10 cellular contexts compared by ENCODE assay signal in the genomic region with DNA sequence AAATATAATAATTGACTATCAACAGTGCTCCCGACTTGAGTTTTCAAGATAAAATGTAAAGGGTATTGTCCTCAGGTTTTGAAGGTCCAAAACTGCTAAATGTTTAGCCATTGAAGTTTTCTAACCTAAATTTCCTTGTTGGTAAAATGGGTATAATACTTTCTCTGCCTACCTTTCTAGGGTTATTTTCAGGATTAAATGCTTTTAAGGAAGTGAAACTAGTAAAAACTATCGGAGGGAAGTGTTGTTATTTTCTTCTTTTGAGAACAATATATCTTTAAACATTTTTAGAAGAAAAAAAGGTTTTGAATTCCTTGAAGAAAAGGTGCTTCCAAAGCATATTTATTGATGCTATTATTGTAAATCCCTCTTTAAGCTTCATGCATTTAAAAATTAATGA.
A peak's percentile ranks its signal among the peaks of the same experiment; 100 is the strongest.
DNase-seq lines count a peak whose midpoint lies in the region; ATAC-seq and TF ChIP-seq lines count a peak whose summit lies in the region.
"Had no signal": no experiment of that assay in that cellular context is flagged by ENCODE, and none has a peak within 500 bp of the region (broad histone marks: within the 10 kb centered on the region; RNA-seq: fewer than 3 reads in every experiment).

No MANE protein-coding gene starts in this region.

- H3K27me3 Mint-ChIP-seq in activated B cell treated with CpG ODN at 0.5 μM for 24 hours (no peaks in the 10 kb centered on the region), memory B cell (no peaks in the 10 kb centered on the region)
- H3K27me3 Mint-ChIP-seq in activated T-helper 2 cell treated with anti-CD3 and anti-CD28 coated beads, Interferon-gamma antibody, Interleukin-2, Interleukin-4, amounts not matched to agents 10 μg/mL and 5 μg/mL and 100 μg/mL, durations not matched to agents 14 hours and 24 hours and 36 hours (ENCODE audit: low read depth): no peaks in the 10 kb centered on the region

- intact Hi-C loops in activated B cell treated with CpG ODN at 0.5 μM for 24 hours (cut with micrococcal nuclease): loop anchor here (1.0 to 10.0 kb wide), 9 partner anchors 16 to 1678 kb away; partner anchors contain the start of genes CEP97, CMSS1, PCNP and RPL24
- intact Hi-C loops in activated T-helper 2 cell treated with anti-CD3 and anti-CD28 coated beads, Interferon-gamma antibody, Interleukin-2, Interleukin-4, amounts not matched to agents 10 μg/mL and 5 μg/mL and 100 μg/mL, durations not matched to agents 14 hours and 24 hours and 36 hours (cut with micrococcal nuclease): no loop called here

- no peak overlapping the region for H2BK120ac ChIP-seq in mesendoderm (ENCODE audit: low read depth, low read length)

- no peak overlapping the region for H3K9ac ChIP-seq in Karpas-422 (ENCODE audit: low read length)
- no peak overlapping the region for H3K9ac ChIP-seq in mesendoderm (ENCODE audit: low read length)

- peaks cover 2% of the 10 kb centered on the region for H3K9me3 Mint-ChIP-seq in activated B cell treated with CpG ODN at 0.5 μM for 24 hours
- no peaks in the 10 kb centered on the region for H3K9me3 Mint-ChIP-seq in memory B cell
- no peaks in the 10 kb centered on the region for H3K9me3 Mint-ChIP-seq in activated T-helper 2 cell treated with anti-CD3 and anti-CD28 coated beads, Interferon-gamma antibody, Interleukin-2, Interleukin-4, amounts not matched to agents 10 μg/mL and 5 μg/mL and 100 μg/mL, durations not matched to agents 14 hours and 24 hours and 36 hours

- ATAC-seq in activated B cell treated with CpG ODN at 0.5 μM for 24 hours (ENCODE audit: low read depth): no peak
- no peak for ATAC-seq in memory B cell (ENCODE audit: low read depth)
- no peak for ATAC-seq in thoracic aorta (ENCODE audit: insufficient number of reproducible peaks, low FRiP score, low read depth)

- H3K56ac ChIP-seq in mesendoderm (ENCODE audit: low read length): no peak overlapping the region

- no peak overlapping the region for H2BK15ac ChIP-seq in mesendoderm (replicated peaks; ENCODE audit: low read depth)

- no peak overlapping the region for H3K18ac ChIP-seq in mesendoderm (ENCODE audit: low read length)

- H3K4me1 Mint-ChIP-seq in activated B cell treated with CpG ODN at 0.5 μM for 24 hours (peaks cover 73% of the 10 kb centered on the region), memory B cell (peaks cover 48% of the 10 kb centered on the region)
- H3K4me1 Mint-ChIP-seq in activated T-helper 2 cell treated with anti-CD3 and anti-CD28 coated beads, Interferon-gamma antibody, Interleukin-2, Interleukin-4, amounts not matched to agents 10 μg/mL and 5 μg/mL and 100 μg/mL, durations not matched to agents 14 hours and 24 hours and 36 hours (ENCODE audit: low read depth): peaks cover 14% of the 10 kb centered on the region

- peak overlapping the region; percentile 85 for H3K27ac ChIP-seq in Karpas-422 (ENCODE audit: low read length)
- H3K27ac ChIP-seq in thoracic aorta: peak overlapping the region in 1 of 2 donors; percentile 82
- no peak overlapping the region for H3K27ac ChIP-seq in mesendoderm (ENCODE audit: low read depth, low read length)
- H3K27ac ChIP-seq: cardiac muscle cell had no signal

- DNase-seq in Karpas-422 (peak; percentile 53), activated B cell treated with CpG ODN at 0.5 μM for 24 hours (no peak), memory B cell (ENCODE audit: low spot score in 2 of 2) (no peak), thoracic aorta (ENCODE audit: low spot score) (no peak), mesendoderm (no peak), mesenteric fat pad (ENCODE audit: low spot score) (no peak), SIG-M5 (lab: John Stamatoyannopoulos, UW) (no peak)
- no peak for DNase-seq in activated T-helper 2 cell treated with anti-CD3 and anti-CD28 coated beads, Interferon-gamma antibody, Interleukin-2, Interleukin-4, amounts not matched to agents 10 μg/mL and 5 μg/mL and 100 μg/mL, durations not matched to agents 14 hours and 24 hours and 36 hours (ENCODE audit: low spot score)
- DNase-seq: DMS 273 treated with DMSO at 0.1 percent for 48 hours had no signal

- H3K4me3 Mint-ChIP-seq in activated B cell treated with CpG ODN at 0.5 μM for 24 hours (peak overlapping the region; percentile 81), memory B cell (peak overlapping the region; percentile 80)
- H3K4me3 Mint-ChIP-seq in activated T-helper 2 cell treated with anti-CD3 and anti-CD28 coated beads, Interferon-gamma antibody, Interleukin-2, Interleukin-4, amounts not matched to agents 10 μg/mL and 5 μg/mL and 100 μg/mL, durations not matched to agents 14 hours and 24 hours and 36 hours (ENCODE audit: low read depth): no peak overlapping the region

- H4K5ac ChIP-seq in mesendoderm (ENCODE audit: low read length): no peak overlapping the region

- no peaks in the 10 kb centered on the region for H3K36me3 Mint-ChIP-seq in activated B cell treated with CpG ODN at 0.5 μM for 24 hours (ENCODE audit: low read depth)
- H3K36me3 Mint-ChIP-seq in memory B cell: no peaks in the 10 kb centered on the region
- no peaks in the 10 kb centered on the region for H3K36me3 Mint-ChIP-seq in activated T-helper 2 cell treated with anti-CD3 and anti-CD28 coated beads, Interferon-gamma antibody, Interleukin-2, Interleukin-4, amounts not matched to agents 10 μg/mL and 5 μg/mL and 100 μg/mL, durations not matched to agents 14 hours and 24 hours and 36 hours (ENCODE audit: low read depth)

- no peaks in the 10 kb centered on the region for H3K9me3 ChIP-seq in Karpas-422 (ENCODE audit: low read length)
- H3K9me3 ChIP-seq in thoracic aorta: no peaks in the 10 kb centered on the region

- H3K27me3 ChIP-seq in Karpas-422 (ENCODE audit: low read length) (no peaks in the 10 kb centered on the region), thoracic aorta (replicated peaks; ENCODE audit: insufficient read depth) (no peaks in the 10 kb centered on the region), mesendoderm (ENCODE audit: insufficient read depth, low read length, poor library complexity) (no peaks in the 10 kb centered on the region)

- H2AK5ac ChIP-seq in mesendoderm (ENCODE audit: low read length): no peak overlapping the region

- H3K4me2 ChIP-seq in Karpas-422 (ENCODE audit: low read depth, low read length, poor library complexity, severe bottlenecking) (peak overlapping the region; percentile 69), mesendoderm (ENCODE audit: low read length) (no peak overlapping the region)

- H3K4me3 ChIP-seq in Karpas-422 (ENCODE audit: low read length): peak overlapping the region; percentile 46
- H3K4me3 ChIP-seq in thoracic aorta: peak overlapping the region; percentile 37
- H3K4me3 ChIP-seq in mesendoderm (ENCODE audit: low read length): no peak overlapping the region
- H3K4me3 ChIP-seq: cardiac muscle cell had no signal

- H4K20me1 ChIP-seq in Karpas-422 (ENCODE audit: insufficient read depth, low read depth, low read length): peaks cover 19% of the 10 kb centered on the region; the same call in 1 of the 2 replicates

- H2AFZ ChIP-seq in Karpas-422 (ENCODE audit: low read length): no peak overlapping the region

- H3K27ac Mint-ChIP-seq in activated B cell treated with CpG ODN at 0.5 μM for 24 hours: peak overlapping the region; percentile 97
- peak overlapping the region; percentile 96 for H3K27ac Mint-ChIP-seq in memory B cell
- no peak overlapping the region for H3K27ac Mint-ChIP-seq in activated T-helper 2 cell treated with anti-CD3 and anti-CD28 coated beads, Interferon-gamma antibody, Interleukin-2, Interleukin-4, amounts not matched to agents 10 μg/mL and 5 μg/mL and 100 μg/mL, durations not matched to agents 14 hours and 24 hours and 36 hours

- no peaks in the 10 kb centered on the region for H3K9me2 ChIP-seq in Karpas-422 (replicated peaks; ENCODE audit: insufficient read depth, low read length)

- H4K8ac ChIP-seq in mesendoderm (ENCODE audit: low read depth, low read length): no peak overlapping the region

- CTCF ChIA-PET in activated B cell treated with CpG ODN at 0.5 μM for 24 hours (lab: Charles Lee): interaction anchor here (1.4 kb wide), 1 partner anchor 22 kb away, joined by 5 read pairs; no protein-coding TSS in a partner anchor

- no peak overlapping the region for H3K4ac ChIP-seq in mesendoderm (ENCODE audit: low read depth, low read length)

- no CpG with 5 or more reads among the region's 2 CpGs for WGBS in mesendoderm (ENCODE audit: extremely low coverage, insufficient coverage, low lambda C conversion rate)

- no peak overlapping the region for H2BK5ac ChIP-seq in mesendoderm (ENCODE audit: low read length)

- POLR2A ChIA-PET in activated B cell treated with CpG ODN at 0.5 μM for 24 hours (lab: Charles Lee): interaction anchor here (1.1 to 2.0 kb wide), 7 partner anchors 9 to 229 kb away, joined by 4 to 8 read pairs (median 5); partner anchors contain the start of genes CMSS1 and TBC1D23

- no peak for TF ChIP-seq CTCF in activated B cell treated with CpG ODN at 0.5 μM for 24 hours (IDR thresholded peaks at IDR 0.05)
- TF ChIP-seq CTCF in thoracic aorta (IDR thresholded peaks at IDR 0.05): no peak

- no peaks in the 10 kb centered on the region for H3K79me2 ChIP-seq in Karpas-422 (ENCODE audit: low read length)
- no peaks in the 10 kb centered on the region for H3K79me2 ChIP-seq in mesendoderm (ENCODE audit: control insufficient read depth, insufficient read depth, low read length)

- no peaks in the 10 kb centered on the region for H3K79me1 ChIP-seq in mesendoderm (ENCODE audit: low read length)

- no peaks in the 10 kb centered on the region for H3K36me3 ChIP-seq in Karpas-422 (ENCODE audit: insufficient read depth, low read length)
- no peaks in the 10 kb centered on the region for H3K36me3 ChIP-seq in thoracic aorta
- H3K36me3 ChIP-seq in mesendoderm (ENCODE audit: control insufficient read depth, insufficient read depth, low read length): no peaks in the 10 kb centered on the region
- H3K36me3 ChIP-seq: cardiac muscle cell had no signal

- H3K23ac ChIP-seq in mesendoderm (ENCODE audit: low read length): no peak overlapping the region

- H3K4me1 ChIP-seq in Karpas-422 (ENCODE audit: low read length) (peaks cover 72% of the 10 kb centered on the region), thoracic aorta (ENCODE audit: control insufficient read depth in 1 of 2, low read depth in 2 of 2) (peaks cover 30 to 62% of the 10 kb centered on the region in 2 donors), mesendoderm (ENCODE audit: control insufficient read depth, low read depth, low read length) (no peaks in the 10 kb centered on the region)
